Comparison of ENCODE assay signal across 9 cellular contexts in genomic region chr15:98713585-98714001, GRCh38.
DNase-seq lines count a peak whose midpoint lies in the region; ATAC-seq and TF ChIP-seq lines count a peak whose summit lies in the region.
"Had no signal": no experiment of that assay in that cellular context is flagged by ENCODE, and none has a peak within 500 bp of the region (broad histone marks: within the 10 kb centered on the region; RNA-seq: fewer than 3 reads in every experiment).

No MANE protein-coding gene starts in this region.

- H3K4me3 Mint-ChIP-seq in stimulated activated memory B cell treated with anti-CD40 and anti-IgM and Interleukin-4, amounts not matched to agents 10 μg/mL and 1 μg/mL and 100 μg/mL, for 72 hours, result no peak overlapping the region
- H3K4me3 Mint-ChIP-seq: nephron had no signal

- H3K27me3 Mint-ChIP-seq in stimulated activated memory B cell treated with anti-CD40 and anti-IgM and Interleukin-4, amounts not matched to agents 10 μg/mL and 1 μg/mL and 100 μg/mL, for 72 hours, result no peaks in the 10 kb centered on the region

- H3K4me1 Mint-ChIP-seq in stimulated activated memory B cell treated with anti-CD40 and anti-IgM and Interleukin-4, amounts not matched to agents 10 μg/mL and 1 μg/mL and 100 μg/mL, for 72 hours, result peaks cover 56% of the 10 kb centered on the region

- H3K4me3 ChIP-seq in fibroblast of the aortic adventitia (ENCODE audit: low read depth, low read length) (no peak overlapping the region), Karpas-422 (ENCODE audit: low read length) (no peak overlapping the region)

- no peak overlapping the region for H2AFZ ChIP-seq in Karpas-422 (ENCODE audit: low read length)

- no peak for TF ChIP-seq CTCF in fibroblast of the aortic adventitia (IDR thresholded peaks at IDR 0.05; ENCODE audit: insufficient read depth, low read length)

- no peak overlapping the region for H3K4me2 ChIP-seq in Karpas-422 (ENCODE audit: low read depth, low read length, poor library complexity, severe bottlenecking)

- peaks cover 18% of the 10 kb centered on the region for H3K36me3 Mint-ChIP-seq in stimulated activated memory B cell treated with anti-CD40 and anti-IgM and Interleukin-4, amounts not matched to agents 10 μg/mL and 1 μg/mL and 100 μg/mL, for 72 hours

- no peaks in the 10 kb centered on the region for H4K20me1 ChIP-seq in Karpas-422 (ENCODE audit: insufficient read depth, low read depth, low read length)

- no peak overlapping the region for H3K9ac ChIP-seq in Karpas-422 (ENCODE audit: low read length)

- H3K36me3 ChIP-seq in Karpas-422 (ENCODE audit: insufficient read depth, low read length), result no peaks in the 10 kb centered on the region

- H3K4me1 ChIP-seq in Karpas-422 (ENCODE audit: low read length), result no peaks in the 10 kb centered on the region

- no peaks in the 10 kb centered on the region for H3K9me3 ChIP-seq in Karpas-422 (ENCODE audit: low read length)

- H3K9me2 ChIP-seq in Karpas-422 (replicated peaks; ENCODE audit: insufficient read depth, low read length), result no peaks in the 10 kb centered on the region

- no peak overlapping the region for H3K27ac ChIP-seq in Karpas-422 (ENCODE audit: low read length)

- peak; percentile 78 for ATAC-seq in GM19351 (IDR thresholded peaks at IDR 0.05; ENCODE audit: unreplicated experiment)
- peak; percentile 71 for ATAC-seq in stimulated activated memory B cell treated with anti-CD40 and anti-IgM and Interleukin-4, amounts not matched to agents 10 μg/mL and 1 μg/mL and 100 μg/mL, for 72 hours
- no peak for ATAC-seq in HG02798 (IDR thresholded peaks at IDR 0.05; ENCODE audit: poor library complexity, unreplicated experiment)

- H3K27ac Mint-ChIP-seq in stimulated activated memory B cell treated with anti-CD40 and anti-IgM and Interleukin-4, amounts not matched to agents 10 μg/mL and 1 μg/mL and 100 μg/mL, for 72 hours, result peak overlapping the region; percentile 56

- peaks cover 9% of the 10 kb centered on the region for H3K9me3 Mint-ChIP-seq in stimulated activated memory B cell treated with anti-CD40 and anti-IgM and Interleukin-4, amounts not matched to agents 10 μg/mL and 1 μg/mL and 100 μg/mL, for 72 hours

- no peaks in the 10 kb centered on the region for H3K27me3 ChIP-seq in Karpas-422 (ENCODE audit: low read length)

- no peaks in the 10 kb centered on the region for H3K79me2 ChIP-seq in Karpas-422 (ENCODE audit: low read length)

- DNase-seq in RPMI8226 (peak; percentile 55), fibroblast of the aortic adventitia (ENCODE audit: low read depth) (peak; percentile 65), Karpas-422 (no peak)
- DNase-seq in effector CD4-positive, alpha-beta T cell, result no peak
- DNase-seq: NCI-H2029 treated with DMSO at 0.1 percent for 48 hours had no signal

Comparison
In these comparisons a context has a peak if more than half of its experiments do, and no peak if none do; other contexts are left out.
1. DNase-seq: peak in RPMI8226 (single experiment) and fibroblast of the aortic adventitia (single experiment); none in effector CD4-positive, alpha-beta T cell (single experiment) and Karpas-422 (single experiment).